In the genomic region with DNA sequence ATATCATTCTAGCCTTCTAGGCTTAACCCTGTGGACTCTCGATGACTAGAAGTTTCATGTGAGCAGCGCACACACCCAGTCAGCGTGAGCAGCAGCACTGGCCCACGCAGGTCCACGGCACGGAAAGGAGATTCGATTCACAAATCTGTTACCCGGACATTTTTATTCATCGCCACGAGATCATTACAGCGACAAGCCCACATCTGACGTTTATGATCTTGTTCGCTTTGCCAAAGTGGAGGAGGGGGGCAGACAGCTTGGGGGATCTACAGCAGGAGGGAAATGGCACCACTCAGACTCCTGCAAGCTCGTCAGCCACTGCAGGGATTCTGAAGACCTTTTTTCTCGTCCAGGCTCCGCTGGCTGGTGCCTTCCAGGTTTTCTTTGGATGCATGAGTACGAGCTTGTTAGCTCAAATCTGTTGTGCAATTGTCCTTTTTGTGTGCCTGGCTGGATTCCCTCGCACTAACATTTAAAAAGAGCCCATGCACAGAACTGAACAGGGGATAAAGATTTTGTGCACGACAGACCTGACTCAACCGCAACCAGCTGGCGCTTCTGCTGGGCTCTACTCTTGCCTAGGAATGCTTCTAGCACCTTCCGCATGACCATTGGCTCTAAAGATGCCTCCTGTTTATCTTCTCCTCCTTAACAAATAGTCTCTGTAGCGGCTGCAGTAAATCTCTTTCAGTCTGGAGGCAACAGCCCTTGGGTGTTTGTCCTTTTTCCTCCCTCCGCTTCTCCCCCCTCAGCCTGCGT, we compare ENCODE assay signal across 1 cellular context.
TF ChIP-seq lines count a peak whose summit lies in the region.

No MANE protein-coding gene starts in this region.

TF ChIP-seq in K562, 482 proteins besides CTCF, POLR2A, EP300 and RAD21 (continued from another document):
- TF ChIP-seq, protein P1, sequence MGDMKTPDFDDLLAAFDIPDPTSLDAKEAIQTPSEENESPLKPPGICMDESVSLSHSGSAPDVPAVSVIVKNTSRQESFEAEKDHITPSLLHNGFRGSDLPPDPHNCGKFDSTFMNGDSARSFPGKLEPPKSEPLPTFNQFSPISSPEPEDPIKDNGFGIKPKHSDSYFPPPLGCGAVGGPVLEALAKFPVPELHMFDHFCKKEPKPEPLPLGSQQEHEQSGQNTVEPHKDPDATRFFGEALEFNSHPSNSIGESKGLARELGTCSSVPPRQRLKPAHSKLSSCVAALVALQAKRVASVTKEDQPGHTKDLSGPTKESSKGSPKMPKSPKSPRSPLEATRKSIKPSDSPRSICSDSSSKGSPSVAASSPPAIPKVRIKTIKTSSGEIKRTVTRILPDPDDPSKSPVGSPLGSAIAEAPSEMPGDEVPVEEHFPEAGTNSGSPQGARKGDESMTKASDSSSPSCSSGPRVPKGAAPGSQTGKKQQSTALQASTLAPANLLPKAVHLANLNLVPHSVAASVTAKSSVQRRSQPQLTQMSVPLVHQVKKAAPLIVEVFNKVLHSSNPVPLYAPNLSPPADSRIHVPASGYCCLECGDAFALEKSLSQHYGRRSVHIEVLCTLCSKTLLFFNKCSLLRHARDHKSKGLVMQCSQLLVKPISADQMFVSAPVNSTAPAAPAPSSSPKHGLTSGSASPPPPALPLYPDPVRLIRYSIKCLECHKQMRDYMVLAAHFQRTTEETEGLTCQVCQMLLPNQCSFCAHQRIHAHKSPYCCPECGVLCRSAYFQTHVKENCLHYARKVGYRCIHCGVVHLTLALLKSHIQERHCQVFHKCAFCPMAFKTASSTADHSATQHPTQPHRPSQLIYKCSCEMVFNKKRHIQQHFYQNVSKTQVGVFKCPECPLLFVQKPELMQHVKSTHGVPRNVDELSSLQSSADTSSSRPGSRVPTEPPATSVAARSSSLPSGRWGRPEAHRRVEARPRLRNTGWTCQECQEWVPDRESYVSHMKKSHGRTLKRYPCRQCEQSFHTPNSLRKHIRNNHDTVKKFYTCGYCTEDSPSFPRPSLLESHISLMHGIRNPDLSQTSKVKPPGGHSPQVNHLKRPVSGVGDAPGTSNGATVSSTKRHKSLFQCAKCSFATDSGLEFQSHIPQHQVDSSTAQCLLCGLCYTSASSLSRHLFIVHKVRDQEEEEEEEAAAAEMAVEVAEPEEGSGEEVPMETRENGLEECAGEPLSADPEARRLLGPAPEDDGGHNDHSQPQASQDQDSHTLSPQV (IDR thresholded peaks at IDR 0.05): 0 out of 2 replicates have a peak, but pooled peaks have one; percentile 1
- TF ChIP-seq NRF1 (conservative IDR thresholded peaks at IDR 0.05 in 1 of 2, IDR thresholded peaks at IDR 0.05 in 1 of 2) (0 out of 4 replicates have a peak, but pooled peaks of 1 of the 2 experiments have one; percentile 3), CEBPG (CRISPR knock-in tag; IDR thresholded peaks at IDR 0.05) (no peak), CEBPG (tag; conservative IDR thresholded peaks at IDR 0.05 in 1 of 2, IDR thresholded peaks at IDR 0.05 in 1 of 2) (peak in 1 of 2 experiments; percentile 58; a peak in 1 of 4 replicates), TEAD4 (IDR thresholded peaks at IDR 0.05; ENCODE audit: low read length) (peak; percentile 29; the same call in 1 of the 2 replicates), TEAD4 (CRISPR knock-in tag; IDR thresholded peaks at IDR 0.05; ENCODE audit: borderline replicate concordance) (no peak), CBFA2T3 (IDR thresholded peaks at IDR 0.05) (0 out of 2 replicates have a peak, but pooled peaks have one; percentile 15)
